In genomic region chr18:72492497-72492896, GRCh38 we compare ENCODE assay signal across 10 cellular contexts. TPM values are rescaled to one million over a fixed set of nuclear protein-coding genes. Genes with fewer than 3 reads are reported as not detected.
"Had no signal": no experiment of that assay in that cellular context is flagged by ENCODE, and none has a peak within 500 bp of the region (broad histone marks: within the 10 kb centered on the region; RNA-seq: fewer than 3 reads in every experiment).

No MANE protein-coding gene starts in this region.

- DNase-seq: GM23248, GOT3, H9, HCEC 1CT, KG1 had no signal

- H3K9me3 Mint-ChIP-seq: H9, IgD-negative memory B cell had no signal

- H2AFZ ChIP-seq: GM23248 had no signal

- ATAC-seq: K562 had no signal

- H3K27me3 Mint-ChIP-seq: IgD-negative memory B cell had no signal

- H3K27ac Mint-ChIP-seq: H9, IgD-negative memory B cell had no signal

- H3K4me1 Mint-ChIP-seq: H9, IgD-negative memory B cell had no signal

- H3K4me3 Mint-ChIP-seq: H9 had no signal

- H3K27ac ChIP-seq: GM23248, HL-60 had no signal

- H3K36me3 Mint-ChIP-seq: IgD-negative memory B cell had no signal

- H3K4me3 ChIP-seq: GM23248, K562 had no signal

- H3K9ac ChIP-seq: GM23248 had no signal

- FAIRE-seq: H54, K562 had no signal

RNA-seq across cellular contexts. Expression of gene CBLN2, which starts 51.6 kb away (rescaled TPM):
- total RNA-seq: GM23248, H9, HT1080, K562 had no signal
- polyA plus RNA-seq: GM23248, IgD-negative memory B cell, K562 had no signal
